In the genomic region with DNA sequence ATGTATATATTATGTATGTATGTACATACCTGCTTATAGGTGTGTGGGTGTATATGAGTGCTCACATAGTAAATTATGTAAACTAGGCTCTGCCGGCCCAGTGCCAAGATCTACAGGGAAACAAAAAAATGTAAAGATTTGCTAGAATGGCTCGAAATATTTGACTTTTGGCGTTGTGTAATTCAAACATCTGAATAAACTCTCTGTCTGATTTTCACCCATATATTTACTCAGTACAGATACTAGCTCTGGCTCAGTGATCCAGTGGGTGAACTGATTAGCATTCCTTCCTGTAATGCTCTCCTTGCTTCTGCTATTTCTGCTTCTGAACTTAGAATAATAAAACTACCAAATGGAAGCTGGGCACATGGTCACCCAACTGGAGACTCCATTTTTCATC, we compare ENCODE assay signal across 1 cellular context.
TF ChIP-seq lines count a peak whose summit lies in the region.

No MANE protein-coding gene starts in this region.

TF ChIP-seq in HepG2, 621 proteins besides CTCF, POLR2A, EP300 and RAD21 (continued from another document):
- peak; percentile 39; the same call in 1 of the 2 replicates for TF ChIP-seq ELF3 (CRISPR knock-in tag; IDR thresholded peaks at IDR 0.05)
- TF ChIP-seq, protein P1, sequence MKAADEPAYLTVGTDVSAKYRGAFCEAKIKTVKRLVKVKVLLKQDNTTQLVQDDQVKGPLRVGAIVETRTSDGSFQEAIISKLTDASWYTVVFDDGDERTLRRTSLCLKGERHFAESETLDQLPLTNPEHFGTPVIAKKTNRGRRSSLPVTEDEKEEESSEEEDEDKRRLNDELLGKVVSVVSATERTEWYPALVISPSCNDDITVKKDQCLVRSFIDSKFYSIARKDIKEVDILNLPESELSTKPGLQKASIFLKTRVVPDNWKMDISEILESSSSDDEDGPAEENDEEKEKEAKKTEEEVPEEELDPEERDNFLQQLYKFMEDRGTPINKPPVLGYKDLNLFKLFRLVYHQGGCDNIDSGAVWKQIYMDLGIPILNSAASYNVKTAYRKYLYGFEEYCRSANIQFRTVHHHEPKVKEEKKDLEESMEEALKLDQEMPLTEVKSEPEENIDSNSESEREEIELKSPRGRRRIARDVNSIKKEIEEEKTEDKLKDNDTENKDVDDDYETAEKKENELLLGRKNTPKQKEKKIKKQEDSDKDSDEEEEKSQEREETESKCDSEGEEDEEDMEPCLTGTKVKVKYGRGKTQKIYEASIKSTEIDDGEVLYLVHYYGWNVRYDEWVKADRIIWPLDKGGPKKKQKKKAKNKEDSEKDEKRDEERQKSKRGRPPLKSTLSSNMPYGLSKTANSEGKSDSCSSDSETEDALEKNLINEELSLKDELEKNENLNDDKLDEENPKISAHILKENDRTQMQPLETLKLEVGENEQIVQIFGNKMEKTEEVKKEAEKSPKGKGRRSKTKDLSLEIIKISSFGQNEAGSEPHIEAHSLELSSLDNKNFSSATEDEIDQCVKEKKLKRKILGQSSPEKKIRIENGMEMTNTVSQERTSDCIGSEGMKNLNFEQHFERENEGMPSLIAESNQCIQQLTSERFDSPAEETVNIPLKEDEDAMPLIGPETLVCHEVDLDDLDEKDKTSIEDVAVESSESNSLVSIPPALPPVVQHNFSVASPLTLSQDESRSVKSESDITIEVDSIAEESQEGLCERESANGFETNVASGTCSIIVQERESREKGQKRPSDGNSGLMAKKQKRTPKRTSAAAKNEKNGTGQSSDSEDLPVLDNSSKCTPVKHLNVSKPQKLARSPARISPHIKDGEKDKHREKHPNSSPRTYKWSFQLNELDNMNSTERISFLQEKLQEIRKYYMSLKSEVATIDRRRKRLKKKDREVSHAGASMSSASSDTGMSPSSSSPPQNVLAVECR (CRISPR knock-in tag; IDR thresholded peaks at IDR 0.05; ENCODE audit: borderline replicate concordance) = no peak
- no peak for TF ChIP-seq ZNF34 (CRISPR knock-in tag; IDR thresholded peaks at IDR 0.05; ENCODE audit: borderline replicate concordance)
- no peak for TF ChIP-seq KLF11 (CRISPR knock-in tag; IDR thresholded peaks at IDR 0.05)
- TF ChIP-seq SUZ12 (IDR thresholded peaks at IDR 0.05; ENCODE audit: low read depth, low read length) = no peak
- TF ChIP-seq TEAD3 (CRISPR knock-in tag; optimal IDR thresholded peaks at IDR 0.05; ENCODE audit: borderline replicate concordance) = peak; percentile 15
- TF ChIP-seq, protein P2, sequence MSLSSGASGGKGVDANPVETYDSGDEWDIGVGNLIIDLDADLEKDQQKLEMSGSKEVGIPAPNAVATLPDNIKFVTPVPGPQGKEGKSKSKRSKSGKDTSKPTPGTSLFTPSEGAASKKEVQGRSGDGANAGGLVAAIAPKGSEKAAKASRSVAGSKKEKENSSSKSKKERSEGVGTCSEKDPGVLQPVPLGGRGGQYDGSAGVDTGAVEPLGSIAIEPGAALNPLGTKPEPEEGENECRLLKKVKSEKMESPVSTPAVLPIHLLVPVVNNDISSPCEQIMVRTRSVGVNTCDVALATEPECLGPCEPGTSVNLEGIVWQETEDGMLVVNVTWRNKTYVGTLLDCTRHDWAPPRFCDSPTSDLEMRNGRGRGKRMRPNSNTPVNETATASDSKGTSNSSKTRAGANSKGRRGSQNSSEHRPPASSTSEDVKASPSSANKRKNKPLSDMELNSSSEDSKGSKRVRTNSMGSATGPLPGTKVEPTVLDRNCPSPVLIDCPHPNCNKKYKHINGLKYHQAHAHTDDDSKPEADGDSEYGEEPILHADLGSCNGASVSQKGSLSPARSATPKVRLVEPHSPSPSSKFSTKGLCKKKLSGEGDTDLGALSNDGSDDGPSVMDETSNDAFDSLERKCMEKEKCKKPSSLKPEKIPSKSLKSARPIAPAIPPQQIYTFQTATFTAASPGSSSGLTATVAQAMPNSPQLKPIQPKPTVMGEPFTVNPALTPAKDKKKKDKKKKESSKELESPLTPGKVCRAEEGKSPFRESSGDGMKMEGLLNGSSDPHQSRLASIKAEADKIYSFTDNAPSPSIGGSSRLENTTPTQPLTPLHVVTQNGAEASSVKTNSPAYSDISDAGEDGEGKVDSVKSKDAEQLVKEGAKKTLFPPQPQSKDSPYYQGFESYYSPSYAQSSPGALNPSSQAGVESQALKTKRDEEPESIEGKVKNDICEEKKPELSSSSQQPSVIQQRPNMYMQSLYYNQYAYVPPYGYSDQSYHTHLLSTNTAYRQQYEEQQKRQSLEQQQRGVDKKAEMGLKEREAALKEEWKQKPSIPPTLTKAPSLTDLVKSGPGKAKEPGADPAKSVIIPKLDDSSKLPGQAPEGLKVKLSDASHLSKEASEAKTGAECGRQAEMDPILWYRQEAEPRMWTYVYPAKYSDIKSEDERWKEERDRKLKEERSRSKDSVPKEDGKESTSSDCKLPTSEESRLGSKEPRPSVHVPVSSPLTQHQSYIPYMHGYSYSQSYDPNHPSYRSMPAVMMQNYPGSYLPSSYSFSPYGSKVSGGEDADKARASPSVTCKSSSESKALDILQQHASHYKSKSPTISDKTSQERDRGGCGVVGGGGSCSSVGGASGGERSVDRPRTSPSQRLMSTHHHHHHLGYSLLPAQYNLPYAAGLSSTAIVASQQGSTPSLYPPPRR (CRISPR knock-in tag; IDR thresholded peaks at IDR 0.05; ENCODE audit: borderline replicate concordance) = peak; percentile 59; the same call in 1 of the 2 replicates
- no peak for TF ChIP-seq CREB1 (IDR thresholded peaks at IDR 0.05)
- TF ChIP-seq CREB1 (CRISPR knock-in tag; IDR thresholded peaks at IDR 0.05) = 0 out of 2 replicates have a peak, but pooled peaks have one; percentile 13
- no peak for TF ChIP-seq BCL6 (CRISPR knock-in tag; IDR thresholded peaks at IDR 0.05)
- TF ChIP-seq SOX5 (CRISPR knock-in tag; IDR thresholded peaks at IDR 0.05; ENCODE audit: borderline replicate concordance) = peak; percentile 49; the same call in 1 of the 2 replicates
